In the genomic region with DNA sequence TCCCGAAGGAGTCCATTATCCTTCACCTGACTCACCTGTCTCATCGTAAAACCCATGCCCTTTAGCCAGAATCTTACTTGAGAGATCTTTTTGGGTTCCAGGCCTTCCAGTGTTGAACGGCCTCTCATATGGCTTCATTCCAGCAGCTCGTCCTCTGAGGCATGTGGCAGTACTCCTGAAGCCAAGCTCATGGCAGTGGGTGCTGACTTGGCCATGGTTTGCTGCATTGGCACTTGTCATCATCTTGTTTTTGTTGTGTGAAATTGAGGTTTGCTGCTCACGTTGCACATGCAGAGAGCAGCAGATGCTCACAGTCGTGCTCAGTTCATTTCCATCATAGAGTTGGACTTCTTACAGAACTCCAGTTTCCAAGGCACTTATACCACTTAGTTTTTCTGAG, we compare ENCODE assay signal across 21 cellular contexts. TPM values are rescaled to one million over a fixed set of nuclear protein-coding genes. Genes with fewer than 3 reads are reported as not detected.
"Had no signal": no experiment of that assay in that cellular context is flagged by ENCODE, and none has a peak within 500 bp of the region (broad histone marks: within the 10 kb centered on the region; RNA-seq: fewer than 3 reads in every experiment).

No MANE protein-coding gene starts in this region.

- H3K27ac ChIP-seq: heart right ventricle, testis had no signal

- H3K27me3 ChIP-seq: heart right ventricle, testis had no signal

- DNase-seq: activated CD4-positive, alpha-beta T cell treated with anti-CD3 and anti-CD28 coated beads for 48 hours; activated effector memory CD4-positive, alpha-beta T cell treated with Interleukin-2 at 50 U/mL for 16 hours; activated naive CD4-positive, alpha-beta T cell treated with anti-CD3 and anti-CD28 coated beads, Interleukin-2, amount 10 ng/mL, durations not matched to agents 7 days and 5 days; activated T-cell treated with anti-CD3 and anti-CD28 coated beads, Interleukin-2, amount 50 U/mL, for 72 hours; amygdala; foreskin fibroblast; islet precursor cell; left colon; naive thymus-derived CD4-positive, alpha-beta T cell; occipital lobe; retina; stimulated activated CD4-positive, alpha-beta T cell treated with anti-CD3 and anti-CD28 coated beads, Interleukin-2, amount 100 ng/mL, for 48 hours; stimulated activated CD8-positive, alpha-beta memory T cell treated with anti-CD3 and anti-CD28 coated beads, Interleukin-4, amount 100 ng/mL, for 48 hours; stimulated activated naive B cell treated with anti-CD40 and anti-IgM and Interleukin-4, amounts not matched to agents 10 μg/mL and 1 μg/mL and 100 μg/mL, for 72 hours; testis; trophoblast cell had no signal

- ATAC-seq: activated T-cell treated with anti-CD3 and anti-CD28 coated beads, Interleukin-2, amount 50 U/mL, for 72 hours; heart right ventricle; left colon; naive thymus-derived CD4-positive, alpha-beta T cell; stimulated activated naive B cell treated with anti-CD40 and anti-IgM and Interleukin-4, amounts not matched to agents 10 μg/mL and 1 μg/mL and 100 μg/mL, for 72 hours had no signal

- H3K36me3 ChIP-seq: heart right ventricle had no signal

- H3K4me1 ChIP-seq: testis had no signal

- H3K9me3 ChIP-seq: testis had no signal

- H3K4me3 ChIP-seq: heart right ventricle, lung, testis had no signal

RNA-seq across cellular contexts. Expression of a gene that starts 14.8 kb away (rescaled TPM):
- total RNA-seq: bronchial epithelial cell, epithelial cell of proximal tubule, neural crest cell, occipital lobe had no signal
